In genomic region chr11:12377106-12377823, GRCh38 we compare ENCODE assay signal across 2 cellular contexts.
A peak's percentile ranks its signal among the peaks of the same experiment; 100 is the strongest.
TF ChIP-seq lines count a peak whose summit lies in the region.

A gene with protein sequence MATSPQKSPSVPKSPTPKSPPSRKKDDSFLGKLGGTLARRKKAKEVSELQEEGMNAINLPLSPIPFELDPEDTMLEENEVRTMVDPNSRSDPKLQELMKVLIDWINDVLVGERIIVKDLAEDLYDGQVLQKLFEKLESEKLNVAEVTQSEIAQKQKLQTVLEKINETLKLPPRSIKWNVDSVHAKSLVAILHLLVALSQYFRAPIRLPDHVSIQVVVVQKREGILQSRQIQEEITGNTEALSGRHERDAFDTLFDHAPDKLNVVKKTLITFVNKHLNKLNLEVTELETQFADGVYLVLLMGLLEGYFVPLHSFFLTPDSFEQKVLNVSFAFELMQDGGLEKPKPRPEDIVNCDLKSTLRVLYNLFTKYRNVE (plus strand): TSS chr11:12377571. CDS start chr11:12377648, 77 bp downstream.

TF ChIP-seq in GM23338, 12 proteins besides CTCF, POLR2A, EP300 and RAD21:
- no peak for TF ChIP-seq REST (IDR thresholded peaks at IDR 0.05; ENCODE audit: unreplicated experiment)
- no peak for TF ChIP-seq ZNF462 (CRISPR knock-in tag; IDR thresholded peaks at IDR 0.05)
- TF ChIP-seq STAT1 (IDR thresholded peaks at IDR 0.05; ENCODE audit: unreplicated experiment), result no peak
- TF ChIP-seq, protein P1, sequence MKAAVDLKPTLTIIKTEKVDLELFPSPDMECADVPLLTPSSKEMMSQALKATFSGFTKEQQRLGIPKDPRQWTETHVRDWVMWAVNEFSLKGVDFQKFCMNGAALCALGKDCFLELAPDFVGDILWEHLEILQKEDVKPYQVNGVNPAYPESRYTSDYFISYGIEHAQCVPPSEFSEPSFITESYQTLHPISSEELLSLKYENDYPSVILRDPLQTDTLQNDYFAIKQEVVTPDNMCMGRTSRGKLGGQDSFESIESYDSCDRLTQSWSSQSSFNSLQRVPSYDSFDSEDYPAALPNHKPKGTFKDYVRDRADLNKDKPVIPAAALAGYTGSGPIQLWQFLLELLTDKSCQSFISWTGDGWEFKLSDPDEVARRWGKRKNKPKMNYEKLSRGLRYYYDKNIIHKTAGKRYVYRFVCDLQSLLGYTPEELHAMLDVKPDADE (IDR thresholded peaks at IDR 0.05), result no peak
- no peak for TF ChIP-seq NANOG (IDR thresholded peaks at IDR 0.05; ENCODE audit: borderline replicate concordance)
- TF ChIP-seq POLR2AphosphoS5 (IDR thresholded peaks at IDR 0.05; ENCODE audit: low read depth), result peak; percentile 50
- peak; percentile 82; the same call in 1 of the 2 replicates for TF ChIP-seq ZNF114 (CRISPR knock-in tag; IDR thresholded peaks at IDR 0.05)

TF ChIP-seq in HepG2, 621 proteins besides CTCF, POLR2A, EP300 and RAD21 (continued from another document and continues in another):
- TF ChIP-seq PHF5A (CRISPR knock-in tag; IDR thresholded peaks at IDR 0.05; ENCODE audit: low read depth, unreplicated experiment) (no peak), ZNF546 (CRISPR knock-in tag; conservative IDR thresholded peaks at IDR 0.05) (no peak), ZNF296 (CRISPR knock-in tag; conservative IDR thresholded peaks at IDR 0.05) (no peak), DBP (CRISPR knock-in tag; IDR thresholded peaks at IDR 0.05; ENCODE audit: not compliant biosample characterization) (no peak), ZNF34 (CRISPR knock-in tag; IDR thresholded peaks at IDR 0.05; ENCODE audit: borderline replicate concordance) (0 out of 2 replicates have a peak, but pooled peaks have one; percentile 9), ZNF615 (CRISPR knock-in tag; IDR thresholded peaks at IDR 0.05; ENCODE audit: borderline replicate concordance) (no peak), RXRA (CRISPR knock-in tag; IDR thresholded peaks at IDR 0.05) (no peak; the same call in 1 of the 2 replicates), MAF1 (CRISPR knock-in tag; IDR thresholded peaks at IDR 0.05; ENCODE audit: borderline replicate concordance) (0 out of 2 replicates have a peak, but pooled peaks have one; percentile 40), PHF21A (CRISPR knock-in tag; IDR thresholded peaks at IDR 0.05) (peak; percentile 66; the same call in 1 of the 2 replicates), HNRNPK (IDR thresholded peaks at IDR 0.05; ENCODE audit: low read depth, low read length, poor library complexity, severe bottlenecking) (peak; percentile 91), CREBL2 (CRISPR knock-in tag; IDR thresholded peaks at IDR 0.05; ENCODE audit: borderline replicate concordance) (no peak), ZBTB38 (CRISPR knock-in tag; IDR thresholded peaks at IDR 0.05) (0 out of 2 replicates have a peak, but pooled peaks have one; percentile 53), TMF1 (CRISPR knock-in tag; IDR thresholded peaks at IDR 0.05; ENCODE audit: low read depth) (0 out of 2 replicates have a peak, but pooled peaks have one; percentile 51), AGO2 (optimal IDR thresholded peaks at IDR 0.05; ENCODE audit: low read depth, low read length) (peak; percentile 79), MAZ (IDR thresholded peaks at IDR 0.05; ENCODE audit: borderline replicate concordance, low read depth, low read length) (no peak), MAZ (CRISPR knock-in tag; IDR thresholded peaks at IDR 0.05; ENCODE audit: low read depth) (peak; percentile 57; the same call in 1 of the 2 replicates)
- TF ChIP-seq, protein P2, sequence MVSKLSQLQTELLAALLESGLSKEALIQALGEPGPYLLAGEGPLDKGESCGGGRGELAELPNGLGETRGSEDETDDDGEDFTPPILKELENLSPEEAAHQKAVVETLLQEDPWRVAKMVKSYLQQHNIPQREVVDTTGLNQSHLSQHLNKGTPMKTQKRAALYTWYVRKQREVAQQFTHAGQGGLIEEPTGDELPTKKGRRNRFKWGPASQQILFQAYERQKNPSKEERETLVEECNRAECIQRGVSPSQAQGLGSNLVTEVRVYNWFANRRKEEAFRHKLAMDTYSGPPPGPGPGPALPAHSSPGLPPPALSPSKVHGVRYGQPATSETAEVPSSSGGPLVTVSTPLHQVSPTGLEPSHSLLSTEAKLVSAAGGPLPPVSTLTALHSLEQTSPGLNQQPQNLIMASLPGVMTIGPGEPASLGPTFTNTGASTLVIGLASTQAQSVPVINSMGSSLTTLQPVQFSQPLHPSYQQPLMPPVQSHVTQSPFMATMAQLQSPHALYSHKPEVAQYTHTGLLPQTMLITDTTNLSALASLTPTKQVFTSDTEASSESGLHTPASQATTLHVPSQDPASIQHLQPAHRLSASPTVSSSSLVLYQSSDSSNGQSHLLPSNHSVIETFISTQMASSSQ (IDR thresholded peaks at IDR 0.05; ENCODE audit: low read depth), result no peak
- TF ChIP-seq, protein P2 (CRISPR knock-in tag; IDR thresholded peaks at IDR 0.05; ENCODE audit: borderline replicate concordance), result 0 out of 2 replicates have a peak, but pooled peaks have one; percentile 20
- TF ChIP-seq, protein P3, sequence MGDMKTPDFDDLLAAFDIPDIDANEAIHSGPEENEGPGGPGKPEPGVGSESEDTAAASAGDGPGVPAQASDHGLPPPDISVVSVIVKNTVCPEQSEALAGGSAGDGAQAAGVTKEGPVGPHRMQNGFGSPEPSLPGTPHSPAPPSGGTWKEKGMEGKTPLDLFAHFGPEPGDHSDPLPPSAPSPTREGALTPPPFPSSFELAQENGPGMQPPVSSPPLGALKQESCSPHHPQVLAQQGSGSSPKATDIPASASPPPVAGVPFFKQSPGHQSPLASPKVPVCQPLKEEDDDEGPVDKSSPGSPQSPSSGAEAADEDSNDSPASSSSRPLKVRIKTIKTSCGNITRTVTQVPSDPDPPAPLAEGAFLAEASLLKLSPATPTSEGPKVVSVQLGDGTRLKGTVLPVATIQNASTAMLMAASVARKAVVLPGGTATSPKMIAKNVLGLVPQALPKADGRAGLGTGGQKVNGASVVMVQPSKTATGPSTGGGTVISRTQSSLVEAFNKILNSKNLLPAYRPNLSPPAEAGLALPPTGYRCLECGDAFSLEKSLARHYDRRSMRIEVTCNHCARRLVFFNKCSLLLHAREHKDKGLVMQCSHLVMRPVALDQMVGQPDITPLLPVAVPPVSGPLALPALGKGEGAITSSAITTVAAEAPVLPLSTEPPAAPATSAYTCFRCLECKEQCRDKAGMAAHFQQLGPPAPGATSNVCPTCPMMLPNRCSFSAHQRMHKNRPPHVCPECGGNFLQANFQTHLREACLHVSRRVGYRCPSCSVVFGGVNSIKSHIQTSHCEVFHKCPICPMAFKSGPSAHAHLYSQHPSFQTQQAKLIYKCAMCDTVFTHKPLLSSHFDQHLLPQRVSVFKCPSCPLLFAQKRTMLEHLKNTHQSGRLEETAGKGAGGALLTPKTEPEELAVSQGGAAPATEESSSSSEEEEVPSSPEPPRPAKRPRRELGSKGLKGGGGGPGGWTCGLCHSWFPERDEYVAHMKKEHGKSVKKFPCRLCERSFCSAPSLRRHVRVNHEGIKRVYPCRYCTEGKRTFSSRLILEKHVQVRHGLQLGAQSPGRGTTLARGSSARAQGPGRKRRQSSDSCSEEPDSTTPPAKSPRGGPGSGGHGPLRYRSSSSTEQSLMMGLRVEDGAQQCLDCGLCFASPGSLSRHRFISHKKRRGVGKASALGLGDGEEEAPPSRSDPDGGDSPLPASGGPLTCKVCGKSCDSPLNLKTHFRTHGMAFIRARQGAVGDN (CRISPR knock-in tag; IDR thresholded peaks at IDR 0.05), result peak; percentile 54
- TF ChIP-seq, protein P4, sequence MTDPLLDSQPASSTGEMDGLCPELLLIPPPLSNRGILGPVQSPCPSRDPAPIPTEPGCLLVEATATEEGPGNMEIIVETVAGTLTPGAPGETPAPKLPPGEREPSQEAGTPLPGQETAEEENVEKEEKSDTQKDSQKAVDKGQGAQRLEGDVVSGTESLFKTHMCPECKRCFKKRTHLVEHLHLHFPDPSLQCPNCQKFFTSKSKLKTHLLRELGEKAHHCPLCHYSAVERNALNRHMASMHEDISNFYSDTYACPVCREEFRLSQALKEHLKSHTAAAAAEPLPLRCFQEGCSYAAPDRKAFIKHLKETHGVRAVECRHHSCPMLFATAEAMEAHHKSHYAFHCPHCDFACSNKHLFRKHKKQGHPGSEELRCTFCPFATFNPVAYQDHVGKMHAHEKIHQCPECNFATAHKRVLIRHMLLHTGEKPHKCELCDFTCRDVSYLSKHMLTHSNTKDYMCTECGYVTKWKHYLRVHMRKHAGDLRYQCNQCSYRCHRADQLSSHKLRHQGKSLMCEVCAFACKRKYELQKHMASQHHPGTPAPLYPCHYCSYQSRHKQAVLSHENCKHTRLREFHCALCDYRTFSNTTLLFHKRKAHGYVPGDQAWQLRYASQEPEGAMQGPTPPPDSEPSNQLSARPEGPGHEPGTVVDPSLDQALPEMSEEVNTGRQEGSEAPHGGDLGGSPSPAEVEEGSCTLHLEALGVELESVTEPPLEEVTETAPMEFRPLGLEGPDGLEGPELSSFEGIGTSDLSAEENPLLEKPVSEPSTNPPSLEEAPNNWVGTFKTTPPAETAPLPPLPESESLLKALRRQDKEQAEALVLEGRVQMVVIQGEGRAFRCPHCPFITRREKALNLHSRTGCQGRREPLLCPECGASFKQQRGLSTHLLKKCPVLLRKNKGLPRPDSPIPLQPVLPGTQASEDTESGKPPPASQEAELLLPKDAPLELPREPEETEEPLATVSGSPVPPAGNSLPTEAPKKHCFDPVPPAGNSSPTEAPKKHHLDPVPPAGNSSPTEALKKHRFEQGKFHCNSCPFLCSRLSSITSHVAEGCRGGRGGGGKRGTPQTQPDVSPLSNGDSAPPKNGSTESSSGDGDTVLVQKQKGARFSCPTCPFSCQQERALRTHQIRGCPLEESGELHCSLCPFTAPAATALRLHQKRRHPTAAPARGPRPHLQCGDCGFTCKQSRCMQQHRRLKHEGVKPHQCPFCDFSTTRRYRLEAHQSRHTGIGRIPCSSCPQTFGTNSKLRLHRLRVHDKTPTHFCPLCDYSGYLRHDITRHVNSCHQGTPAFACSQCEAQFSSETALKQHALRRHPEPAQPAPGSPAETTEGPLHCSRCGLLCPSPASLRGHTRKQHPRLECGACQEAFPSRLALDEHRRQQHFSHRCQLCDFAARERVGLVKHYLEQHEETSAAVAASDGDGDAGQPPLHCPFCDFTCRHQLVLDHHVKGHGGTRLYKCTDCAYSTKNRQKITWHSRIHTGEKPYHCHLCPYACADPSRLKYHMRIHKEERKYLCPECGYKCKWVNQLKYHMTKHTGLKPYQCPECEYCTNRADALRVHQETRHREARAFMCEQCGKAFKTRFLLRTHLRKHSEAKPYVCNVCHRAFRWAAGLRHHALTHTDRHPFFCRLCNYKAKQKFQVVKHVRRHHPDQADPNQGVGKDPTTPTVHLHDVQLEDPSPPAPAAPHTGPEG (CRISPR knock-in tag; IDR thresholded peaks at IDR 0.05), result 0 out of 2 replicates have a peak, but pooled peaks have one; percentile 10
- TF ChIP-seq, protein P5, sequence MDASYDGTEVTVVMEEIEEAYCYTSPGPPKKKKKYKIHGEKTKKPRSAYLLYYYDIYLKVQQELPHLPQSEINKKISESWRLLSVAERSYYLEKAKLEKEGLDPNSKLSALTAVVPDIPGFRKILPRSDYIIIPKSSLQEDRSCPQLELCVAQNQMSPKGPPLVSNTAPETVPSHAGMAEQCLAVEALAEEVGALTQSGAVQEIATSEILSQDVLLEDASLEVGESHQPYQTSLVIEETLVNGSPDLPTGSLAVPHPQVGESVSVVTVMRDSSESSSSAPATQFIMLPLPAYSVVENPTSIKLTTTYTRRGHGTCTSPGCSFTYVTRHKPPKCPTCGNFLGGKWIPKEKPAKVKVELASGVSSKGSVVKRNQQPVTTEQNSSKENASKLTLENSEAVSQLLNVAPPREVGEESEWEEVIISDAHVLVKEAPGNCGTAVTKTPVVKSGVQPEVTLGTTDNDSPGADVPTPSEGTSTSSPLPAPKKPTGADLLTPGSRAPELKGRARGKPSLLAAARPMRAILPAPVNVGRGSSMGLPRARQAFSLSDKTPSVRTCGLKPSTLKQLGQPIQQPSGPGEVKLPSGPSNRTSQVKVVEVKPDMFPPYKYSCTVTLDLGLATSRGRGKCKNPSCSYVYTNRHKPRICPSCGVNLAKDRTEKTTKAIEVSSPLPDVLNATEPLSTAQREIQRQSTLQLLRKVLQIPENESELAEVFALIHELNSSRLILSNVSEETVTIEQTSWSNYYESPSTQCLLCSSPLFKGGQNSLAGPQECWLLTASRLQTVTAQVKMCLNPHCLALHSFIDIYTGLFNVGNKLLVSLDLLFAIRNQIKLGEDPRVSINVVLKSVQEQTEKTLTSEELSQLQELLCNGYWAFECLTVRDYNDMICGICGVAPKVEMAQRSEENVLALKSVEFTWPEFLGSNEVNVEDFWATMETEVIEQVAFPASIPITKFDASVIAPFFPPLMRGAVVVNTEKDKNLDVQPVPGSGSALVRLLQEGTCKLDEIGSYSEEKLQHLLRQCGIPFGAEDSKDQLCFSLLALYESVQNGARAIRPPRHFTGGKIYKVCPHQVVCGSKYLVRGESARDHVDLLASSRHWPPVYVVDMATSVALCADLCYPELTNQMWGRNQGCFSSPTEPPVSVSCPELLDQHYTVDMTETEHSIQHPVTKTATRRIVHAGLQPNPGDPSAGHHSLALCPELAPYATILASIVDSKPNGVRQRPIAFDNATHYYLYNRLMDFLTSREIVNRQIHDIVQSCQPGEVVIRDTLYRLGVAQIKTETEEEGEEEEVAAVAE (CRISPR knock-in tag; IDR thresholded peaks at IDR 0.05; ENCODE audit: borderline replicate concordance), result no peak
- TF ChIP-seq, protein P6, sequence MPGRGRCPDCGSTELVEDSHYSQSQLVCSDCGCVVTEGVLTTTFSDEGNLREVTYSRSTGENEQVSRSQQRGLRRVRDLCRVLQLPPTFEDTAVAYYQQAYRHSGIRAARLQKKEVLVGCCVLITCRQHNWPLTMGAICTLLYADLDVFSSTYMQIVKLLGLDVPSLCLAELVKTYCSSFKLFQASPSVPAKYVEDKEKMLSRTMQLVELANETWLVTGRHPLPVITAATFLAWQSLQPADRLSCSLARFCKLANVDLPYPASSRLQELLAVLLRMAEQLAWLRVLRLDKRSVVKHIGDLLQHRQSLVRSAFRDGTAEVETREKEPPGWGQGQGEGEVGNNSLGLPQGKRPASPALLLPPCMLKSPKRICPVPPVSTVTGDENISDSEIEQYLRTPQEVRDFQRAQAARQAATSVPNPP (CRISPR knock-in tag; IDR thresholded peaks at IDR 0.05), result peak; percentile 50; the same call in 1 of the 2 replicates
- TF ChIP-seq, protein P7, sequence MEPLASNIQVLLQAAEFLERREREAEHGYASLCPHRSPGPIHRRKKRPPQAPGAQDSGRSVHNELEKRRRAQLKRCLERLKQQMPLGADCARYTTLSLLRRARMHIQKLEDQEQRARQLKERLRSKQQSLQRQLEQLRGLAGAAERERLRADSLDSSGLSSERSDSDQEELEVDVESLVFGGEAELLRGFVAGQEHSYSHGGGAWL (CRISPR knock-in tag; IDR thresholded peaks at IDR 0.05), result 0 out of 2 replicates have a peak, but pooled peaks have one; percentile 8
